9 cellular contexts compared by ENCODE assay signal in genomic region chr16:85372627-85373372, GRCh38.
DNase-seq lines count a peak whose midpoint lies in the region; ATAC-seq, FAIRE-seq and TF ChIP-seq lines count a peak whose summit lies in the region.
"Had no signal": no experiment of that assay in that cellular context is flagged by ENCODE, and none has a peak within 500 bp of the region (broad histone marks: within the 10 kb centered on the region; RNA-seq: fewer than 3 reads in every experiment).

No MANE protein-coding gene starts in this region.

- H3K4me1 ChIP-seq in small intestine (ENCODE audit: control insufficient read depth in 2 of 2, insufficient read depth in 1 of 2, low read depth in 1 of 2, low read length in 1 of 2) = no peaks in the 10 kb centered on the region

- no peaks in the 10 kb centered on the region for H3K36me3 ChIP-seq in small intestine (ENCODE audit: control insufficient read depth in 2 of 2, insufficient read depth in 2 of 2, low read length in 2 of 2)
- H3K36me3 ChIP-seq: lower lobe of right lung had no signal

- no peak for TF ChIP-seq CTCF in choroid plexus epithelial cell (conservative IDR thresholded peaks at IDR 0.05; ENCODE audit: low read depth, low read length)
- TF ChIP-seq CTCF in GM20000 (IDR thresholded peaks at IDR 0.05; ENCODE audit: extremely low read depth, missing control alignments) = no peak

- peak; percentile 88 for DNase-seq in EH (ENCODE audit: low read depth)
- peak; percentile 72 for DNase-seq in NOMO-1 treated with dmso at 0.1 percent for 144 hours (lab: John Stamatoyannopoulos, UW; ENCODE audit: unreplicated experiment)
- DNase-seq in choroid plexus epithelial cell (ENCODE audit: low read depth) = peak; percentile 60
- DNase-seq in small intestine = peak; percentile 47
- DNase-seq in NCI-H2227 treated with DMSO at 0.1 percent for 48 hours (lab: John Stamatoyannopoulos, UW) = no peak
- no peak for DNase-seq in GM20000 (ENCODE audit: low spot score)
- DNase-seq in HuH-7 (ENCODE audit: low spot score) = no peak
- DNase-seq: lower lobe of right lung had no signal

- no peaks in the 10 kb centered on the region for H3K9me3 ChIP-seq in small intestine (ENCODE audit: control insufficient read depth, low read depth)
- H3K9me3 ChIP-seq: lower lobe of right lung had no signal

- H3K4me3 ChIP-seq in choroid plexus epithelial cell (ENCODE audit: low read depth, low read length) = no peak overlapping the region
- no peak overlapping the region for H3K4me3 ChIP-seq in small intestine (ENCODE audit: low read depth in 1 of 2, low read length in 2 of 2)
- H3K4me3 ChIP-seq: lower lobe of right lung had no signal

- no peaks in the 10 kb centered on the region for H3K27me3 ChIP-seq in small intestine (ENCODE audit: control insufficient read depth in 2 of 2, insufficient read depth in 2 of 2, low read length in 2 of 2)

- 49 to 66% (median 56%) methylated on average over 15 of the region's 15 CpGs for WGBS in small intestine, 3 donors

- ATAC-seq in HG03520 (IDR thresholded peaks at IDR 0.05; ENCODE audit: unreplicated experiment) = no peak

- FAIRE-seq in small intestine (lab: Jason Lieb, UNC) = no peak

- H3K27ac ChIP-seq in small intestine (ENCODE audit: low read depth in 1 of 2, low read length in 1 of 2) = no peak overlapping the region
- H3K27ac ChIP-seq: lower lobe of right lung had no signal

Comparison
In these comparisons a context has a peak if more than half of its experiments do, and no peak if none do; other contexts are left out.
1. DNase-seq: peak in EH (single experiment), NOMO-1 treated with dmso at 0.1 percent for 144 hours (single experiment), choroid plexus epithelial cell (single experiment) and small intestine (single experiment); none in NCI-H2227 treated with DMSO at 0.1 percent for 48 hours (single experiment), GM20000 (single experiment) and HuH-7 (single experiment).